Comparison of ENCODE assay signal across 8 cellular contexts in the genomic region with DNA sequence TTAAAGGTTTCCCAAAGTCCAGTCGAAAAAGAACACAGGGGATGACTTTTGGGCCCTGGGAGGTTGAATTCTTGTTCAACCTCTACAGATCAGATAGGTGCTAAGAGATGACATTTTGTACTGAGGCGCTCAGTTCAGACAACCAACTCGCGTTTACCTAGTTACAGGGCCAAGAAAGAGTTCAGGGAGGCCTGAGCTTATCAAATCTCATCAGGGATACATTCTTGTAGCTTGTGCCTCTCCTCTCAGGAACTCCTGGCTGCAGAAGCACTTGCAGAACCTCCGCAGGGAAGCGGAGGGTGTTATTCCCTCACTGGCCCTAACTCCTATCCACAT. TPM values are rescaled to one million over a fixed set of nuclear protein-coding genes. Genes with fewer than 3 reads are reported as not detected.
A peak's percentile ranks its signal among the peaks of the same experiment; 100 is the strongest.
DNase-seq lines count a peak whose midpoint lies in the region; ATAC-seq and TF ChIP-seq lines count a peak whose summit lies in the region.

No MANE protein-coding gene starts in this region.

- DNase-seq in AG04450 (ENCODE audit: low read depth, low spot score) (no peak), Karpas-422 (peak; percentile 64), colonic mucosa (no peak), NCI-H2107 treated with DMSO at 0.1 percent for 48 hours (lab: John Stamatoyannopoulos, UW; ENCODE audit: unreplicated experiment) (no peak), MV-4-11 (lab: John Stamatoyannopoulos, UW) (no peak), head of caudate nucleus (no peak)

- H3K9me3 ChIP-seq in AG04450 (ENCODE audit: control insufficient read depth, insufficient read depth, low read length): peaks cover 30% of the 10 kb centered on the region
- peaks cover 49% of the 10 kb centered on the region for H3K9me3 ChIP-seq in Karpas-422 (ENCODE audit: low read length)
- no peaks in the 10 kb centered on the region for H3K9me3 ChIP-seq in colonic mucosa
- peaks cover 41% of the 10 kb centered on the region for H3K9me3 ChIP-seq in muscle layer of colon (ENCODE audit: low read length)

- H3K4me1 ChIP-seq in Karpas-422 (ENCODE audit: low read length) (peaks cover 11% of the 10 kb centered on the region), colonic mucosa (peaks cover 10% of the 10 kb centered on the region), muscle layer of colon (ENCODE audit: insufficient read depth, low read length) (peaks cover 15% of the 10 kb centered on the region)

- H3K36me3 ChIP-seq in Karpas-422 (ENCODE audit: insufficient read depth, low read length): peaks cover 52% of the 10 kb centered on the region
- peaks cover 13% of the 10 kb centered on the region for H3K36me3 ChIP-seq in colonic mucosa
- peaks cover 42% of the 10 kb centered on the region for H3K36me3 ChIP-seq in muscle layer of colon (ENCODE audit: insufficient read depth, low read length)

- POLR2A ChIA-PET in AG04450 (lab: Yijun Ruan, JAX): interaction anchor here (1.2 kb wide), 1 partner anchor 66 kb away, joined by 7 read pairs; no protein-coding TSS in a partner anchor

- H3K79me2 ChIP-seq in Karpas-422 (ENCODE audit: low read length): peaks cover 51% of the 10 kb centered on the region

- CTCF ChIA-PET in AG04450 (lab: Charles Lee): interaction anchor here (0.9 to 1.0 kb wide), 2 partner anchors 10 to 169 kb away, joined by 3 read pairs; no protein-coding TSS in a partner anchor

- intact Hi-C loops in colonic mucosa (cut with DNase I) (loop anchor here (10.0 kb wide), 1 partner anchor 407 kb away; the partner anchor contains the start of gene ZNF329), head of caudate nucleus (cut with DNase I) (no loop called here)

- H3K9me2 ChIP-seq in Karpas-422 (replicated peaks; ENCODE audit: insufficient read depth, low read length): no peaks in the 10 kb centered on the region; the same call in 1 of the 2 replicates

- TF ChIP-seq CTCF in AG04450 (IDR thresholded peaks at IDR 0.05; ENCODE audit: low read depth, low read length) (no peak), colonic mucosa (IDR thresholded peaks at IDR 0.05) (no peak)

- H2AFZ ChIP-seq in Karpas-422 (ENCODE audit: low read length): no peak overlapping the region

- H3K4me2 ChIP-seq in Karpas-422 (ENCODE audit: low read depth, low read length, poor library complexity, severe bottlenecking): peak overlapping the region; percentile 97

- H3K27ac ChIP-seq in AG04450 (ENCODE audit: low read depth, low read length): no peak overlapping the region
- H3K27ac ChIP-seq in Karpas-422 (ENCODE audit: low read length): peak overlapping the region; percentile 53
- no peak overlapping the region for H3K27ac ChIP-seq in colonic mucosa
- no peak overlapping the region for H3K27ac ChIP-seq in muscle layer of colon (ENCODE audit: low read depth, low read length)

- H3K4me3 ChIP-seq in AG04450 (ENCODE audit: low read depth, low read length) (peak overlapping the region; percentile 99), Karpas-422 (ENCODE audit: low read length) (peak overlapping the region; percentile 93), colonic mucosa (peak overlapping the region; percentile 88), muscle layer of colon (ENCODE audit: low read depth in 1 of 2, low read length in 2 of 2) (peak overlapping the region; percentile 63 to 81)

- H3K9ac ChIP-seq in Karpas-422 (ENCODE audit: low read length) (peak overlapping the region; percentile 92), colonic mucosa (ENCODE audit: low read depth in 2 of 2, low read length in 2 of 2) (peak overlapping the region; percentile 83 to 95), muscle layer of colon (ENCODE audit: low read length) (peak overlapping the region; percentile 83)

- H4K20me1 ChIP-seq in Karpas-422 (ENCODE audit: insufficient read depth, low read depth, low read length): no peaks in the 10 kb centered on the region

- no peak for ATAC-seq in GM21825 (IDR thresholded peaks at IDR 0.05; ENCODE audit: unreplicated experiment)

- H3K27me3 ChIP-seq in AG04450 (ENCODE audit: control insufficient read depth, insufficient read depth, low read length) (no peaks in the 10 kb centered on the region), Karpas-422 (ENCODE audit: low read length) (no peaks in the 10 kb centered on the region), colonic mucosa (no peaks in the 10 kb centered on the region), muscle layer of colon (ENCODE audit: control insufficient read depth in 1 of 2, insufficient read depth in 2 of 2, low read length in 2 of 2) (no peaks in the 10 kb centered on the region)

RNA-seq across cellular contexts. Expression of gene ZNF776, which starts 0.8 kb away (rescaled TPM):
- 9.7 and 10.5 TPM in 2 replicates for polyA plus RNA-seq in AG04450 (2011; rRNA removed)
- 9.3 and 17.3 TPM in 2 replicates for polyA minus RNA-seq in AG04450 (2011; rRNA and poly(A)+ RNA removed)
- total RNA-seq in Karpas-422 (2014; rRNA removed; shearing (Covaris generic); ENCODE audit: low replicate concordance): 13.1 and 33.4 TPM in 2 replicates
- total RNA-seq in colonic mucosa: 10 to 100 TPM; 13.5 to 14.5 TPM

RNA-seq across cellular contexts. Expression of gene ZNF671, which starts 20.0 kb away (rescaled TPM):
- polyA plus RNA-seq in AG04450 (2011; rRNA removed): 7.2 and 7.8 TPM in 2 replicates
- polyA minus RNA-seq in AG04450 (2011; rRNA and poly(A)+ RNA removed): 15.2 and 15.3 TPM in 2 replicates
- total RNA-seq in Karpas-422 (2014; rRNA removed; shearing (Covaris generic); ENCODE audit: low replicate concordance): 5.5 and 9.3 TPM in 2 replicates
- 1 to 10 TPM; 2.9 TPM for total RNA-seq in colonic mucosa

RNA-seq across cellular contexts. Expression of gene ZNF586, which starts 22.0 kb away (rescaled TPM):
- polyA plus RNA-seq in AG04450 (2011; rRNA removed): 7.5 and 9.8 TPM in 2 replicates
- 7.4 and 14.8 TPM in 2 replicates for polyA minus RNA-seq in AG04450 (2011; rRNA and poly(A)+ RNA removed)
- total RNA-seq in Karpas-422 (2014; rRNA removed; shearing (Covaris generic); ENCODE audit: low replicate concordance): 33.7 and 35.9 TPM in 2 replicates
- 10 to 100 TPM; 13.1 to 17.6 TPM for total RNA-seq in colonic mucosa

RNA-seq across cellular contexts. Expression of gene ZNF154, which starts 38.4 kb away (rescaled TPM):
- polyA plus RNA-seq in AG04450 (2011; rRNA removed): 7.7 and 8.1 TPM in 2 replicates
- 7.6 and 9.9 TPM in 2 replicates for polyA minus RNA-seq in AG04450 (2011; rRNA and poly(A)+ RNA removed)
- 0.11 TPM in 1 of 2 replicates, not detected in the other for total RNA-seq in Karpas-422 (2014; rRNA removed; shearing (Covaris generic); ENCODE audit: low replicate concordance)
- total RNA-seq in colonic mucosa: 1 to 10 TPM in 1 of 2 donors, under 1 TPM in 1; 0.67 to 2.0 TPM
